ENCODE assay signal across 19 cellular contexts in genomic region chr14:74242055-74243042, GRCh38. TPM values are rescaled to one million over a fixed set of nuclear protein-coding genes. Genes with fewer than 3 reads are reported as not detected.
DNase-seq lines count a peak whose midpoint lies in the region; ATAC-seq and TF ChIP-seq lines count a peak whose summit lies in the region.
"Had no signal": no experiment of that assay in that cellular context is flagged by ENCODE, and none has a peak within 500 bp of the region (broad histone marks: within the 10 kb centered on the region; RNA-seq: fewer than 3 reads in every experiment).

No MANE protein-coding gene starts in this region.

- no peaks in the 10 kb centered on the region for H3K9me3 ChIP-seq in BE2C
- H3K9me3 ChIP-seq: gastroesophageal sphincter, prostate gland had no signal

- H3K27me3 ChIP-seq in BE2C: peaks cover 100% of the 10 kb centered on the region

- H3K4me3 ChIP-seq in astrocyte of the spinal cord (ENCODE audit: low read depth, low read length) (no peak overlapping the region), BE2C (ENCODE audit: low read depth, low read length) (no peak overlapping the region)
- H3K4me3 ChIP-seq: prostate gland had no signal

- TF ChIP-seq CTCF in astrocyte of the spinal cord (IDR thresholded peaks at IDR 0.05; ENCODE audit: low read depth, low read length) (no peak), BE2C (IDR thresholded peaks at IDR 0.05; ENCODE audit: low read depth, low read length) (no peak)

- no peak for ATAC-seq in activated T-cell treated with anti-CD3 and anti-CD28 coated beads, Interleukin-2, amount 50 U/mL, for 72 hours (replicated peaks in 1 of 2)
- peak; percentile 42 for ATAC-seq in memory B cell (ENCODE audit: low read depth)
- no peak for ATAC-seq in stimulated activated naive B cell treated with anti-CD40 and anti-IgM and Interleukin-4, amounts not matched to agents 10 μg/mL and 1 μg/mL and 100 μg/mL, for 72 hours (replicated peaks)
- ATAC-seq in GM19023 (IDR thresholded peaks at IDR 0.05; ENCODE audit: unreplicated experiment): no peak
- no peak for ATAC-seq in activated CD8-positive, alpha-beta T cell treated with anti-CD3 and anti-CD28 coated beads, Interleukin-2, amount 10 ng/mL, durations not matched to agents 7 days and 5 days
- ATAC-seq: gastroesophageal sphincter had no signal

- in situ Hi-C loops in astrocyte of the spinal cord (cut with HindIII; ENCODE audit: low sequenced_read_pairs): no loop called here

- CTCF ChIA-PET in activated CD8-positive, alpha-beta T cell treated with anti-CD3 and anti-CD28 coated beads, Interleukin-2, amount 10 ng/mL, durations not matched to agents 7 days and 5 days (lab: Charles Lee): interaction anchor here (1.2 to 2.2 kb wide), 2 partner anchors 10 to 15 kb away, joined by 3 to 6 read pairs; no protein-coding TSS in a partner anchor

- no peak overlapping the region for H3K27ac Mint-ChIP-seq in activated T-cell treated with anti-CD3 and anti-CD28 coated beads, Interleukin-2, amount 50 U/mL, for 72 hours
- no peak overlapping the region for H3K27ac Mint-ChIP-seq in memory B cell
- H3K27ac Mint-ChIP-seq in stimulated activated naive B cell treated with anti-CD40 and anti-IgM and Interleukin-4, amounts not matched to agents 10 μg/mL and 1 μg/mL and 100 μg/mL, for 72 hours: peak overlapping the region; percentile 42
- H3K27ac Mint-ChIP-seq in activated CD8-positive, alpha-beta T cell treated with anti-CD3 and anti-CD28 coated beads, Interleukin-2, amount 10 ng/mL, durations not matched to agents 7 days and 5 days: no peak overlapping the region

- POLR2A ChIA-PET in activated CD8-positive, alpha-beta T cell treated with anti-CD3 and anti-CD28 coated beads, Interleukin-2, amount 10 ng/mL, durations not matched to agents 7 days and 5 days (lab: Charles Lee): no interaction called here

- no peak for DNase-seq in activated T-cell treated with anti-CD3 and anti-CD28 coated beads, Interleukin-2, amount 50 U/mL, for 72 hours
- DNase-seq in activated T-cell treated with anti-CD3 and anti-CD28 coated beads, Interleukin-2, amount 50 U/mL, for 1 hour: no peak
- DNase-seq in astrocyte of the spinal cord (ENCODE audit: low read depth, low spot score) (peak; percentile 2), memory B cell (ENCODE audit: low spot score in 2 of 2) (no peak), BE2C (no peak)
- no peak for DNase-seq in stimulated activated naive B cell treated with anti-CD40 and anti-IgM and Interleukin-4, amounts not matched to agents 10 μg/mL and 1 μg/mL and 100 μg/mL, for 72 hours
- DNase-seq in activated CD8-positive, alpha-beta T cell treated with anti-CD3 and anti-CD28 coated beads, Interleukin-2, amount 10 ng/mL, durations not matched to agents 7 days and 5 days: no peak
- DNase-seq: activated CD4-positive, CD25-positive, alpha-beta regulatory T cell; cerebellar nuclear complex; DMS 273 treated with DMSO at 0.1 percent for 48 hours; KG1; midbrain; NCI-H1105 treated with DMSO at 0.1 percent for 48 hours; NCI-H2171 treated with DMSO at 0.1 percent for 48 hours; stimulated activated CD4-positive, alpha-beta T cell treated with anti-CD3 and anti-CD28 coated beads, Interleukin-12 subunit alpha, Interleukin-12 subunit beta, amount 100 ng/mL, for 4 hours had no signal

- peaks cover 27% of the 10 kb centered on the region for H3K4me1 Mint-ChIP-seq in activated T-cell treated with anti-CD3 and anti-CD28 coated beads, Interleukin-2, amount 50 U/mL, for 72 hours (ENCODE audit: low read depth)
- peaks cover 7% of the 10 kb centered on the region for H3K4me1 Mint-ChIP-seq in memory B cell
- peaks cover 23 to 35% of the 10 kb centered on the region in 2 donors for H3K4me1 Mint-ChIP-seq in stimulated activated naive B cell treated with anti-CD40 and anti-IgM and Interleukin-4, amounts not matched to agents 10 μg/mL and 1 μg/mL and 100 μg/mL, for 72 hours
- peaks cover 13% of the 10 kb centered on the region for H3K4me1 Mint-ChIP-seq in activated CD8-positive, alpha-beta T cell treated with anti-CD3 and anti-CD28 coated beads, Interleukin-2, amount 10 ng/mL, durations not matched to agents 7 days and 5 days (ENCODE audit: low read depth)

- peaks cover 90% of the 10 kb centered on the region for H3K27me3 Mint-ChIP-seq in activated T-cell treated with anti-CD3 and anti-CD28 coated beads, Interleukin-2, amount 50 U/mL, for 72 hours (ENCODE audit: low read depth)
- peaks cover 53% of the 10 kb centered on the region for H3K27me3 Mint-ChIP-seq in memory B cell
- peaks cover 88 to 94% of the 10 kb centered on the region in 2 donors for H3K27me3 Mint-ChIP-seq in stimulated activated naive B cell treated with anti-CD40 and anti-IgM and Interleukin-4, amounts not matched to agents 10 μg/mL and 1 μg/mL and 100 μg/mL, for 72 hours
- peaks cover 82% of the 10 kb centered on the region for H3K27me3 Mint-ChIP-seq in activated CD8-positive, alpha-beta T cell treated with anti-CD3 and anti-CD28 coated beads, Interleukin-2, amount 10 ng/mL, durations not matched to agents 7 days and 5 days (ENCODE audit: low read depth)

- H3K36me3 Mint-ChIP-seq in activated T-cell treated with anti-CD3 and anti-CD28 coated beads, Interleukin-2, amount 50 U/mL, for 72 hours (ENCODE audit: insufficient read depth in 2 of 2): peaks cover 0 to 3% of the 10 kb centered on the region in 2 donors
- H3K36me3 Mint-ChIP-seq in memory B cell: no peaks in the 10 kb centered on the region
- H3K36me3 Mint-ChIP-seq in stimulated activated naive B cell treated with anti-CD40 and anti-IgM and Interleukin-4, amounts not matched to agents 10 μg/mL and 1 μg/mL and 100 μg/mL, for 72 hours: no peaks in the 10 kb centered on the region
- H3K36me3 Mint-ChIP-seq in activated CD8-positive, alpha-beta T cell treated with anti-CD3 and anti-CD28 coated beads, Interleukin-2, amount 10 ng/mL, durations not matched to agents 7 days and 5 days (ENCODE audit: low read depth): no peaks in the 10 kb centered on the region

- H3K4me1 ChIP-seq in BE2C: no peaks in the 10 kb centered on the region

- H3K36me3 ChIP-seq in BE2C: no peaks in the 10 kb centered on the region
- H3K36me3 ChIP-seq: gastroesophageal sphincter, prostate gland had no signal

- H3K9me3 Mint-ChIP-seq in activated T-cell treated with anti-CD3 and anti-CD28 coated beads, Interleukin-2, amount 50 U/mL, for 72 hours: no peaks in the 10 kb centered on the region
- no peaks in the 10 kb centered on the region for H3K9me3 Mint-ChIP-seq in memory B cell
- no peaks in the 10 kb centered on the region for H3K9me3 Mint-ChIP-seq in stimulated activated naive B cell treated with anti-CD40 and anti-IgM and Interleukin-4, amounts not matched to agents 10 μg/mL and 1 μg/mL and 100 μg/mL, for 72 hours
- no peaks in the 10 kb centered on the region for H3K9me3 Mint-ChIP-seq in activated CD8-positive, alpha-beta T cell treated with anti-CD3 and anti-CD28 coated beads, Interleukin-2, amount 10 ng/mL, durations not matched to agents 7 days and 5 days (ENCODE audit: insufficient read depth)

- peak overlapping the region; percentile 76 to 81 for H3K4me3 Mint-ChIP-seq in activated T-cell treated with anti-CD3 and anti-CD28 coated beads, Interleukin-2, amount 50 U/mL, for 72 hours
- H3K4me3 Mint-ChIP-seq in memory B cell: peak overlapping the region; percentile 60
- peak overlapping the region; percentile 56 to 65 for H3K4me3 Mint-ChIP-seq in stimulated activated naive B cell treated with anti-CD40 and anti-IgM and Interleukin-4, amounts not matched to agents 10 μg/mL and 1 μg/mL and 100 μg/mL, for 72 hours
- no peak overlapping the region for H3K4me3 Mint-ChIP-seq in activated CD8-positive, alpha-beta T cell treated with anti-CD3 and anti-CD28 coated beads, Interleukin-2, amount 10 ng/mL, durations not matched to agents 7 days and 5 days

RNA-seq across cellular contexts. Expression of gene VSX2, which starts 3.1 kb away (rescaled TPM):
- total RNA-seq in activated T-cell treated with anti-CD3 and anti-CD28 coated beads, Interleukin-2, amount 50 U/mL, for 72 hours: not detected
- not detected for total RNA-seq in activated CD8-positive, alpha-beta T cell treated with anti-CD3 and anti-CD28 coated beads, Interleukin-2, amount 10 ng/mL, durations not matched to agents 7 days and 5 days
- not detected for polyA plus RNA-seq in BE2C (2012; ENCODE audit: insufficient read depth, insufficient read length, low read depth)
- total RNA-seq: epithelial cell of proximal tubule, gastroesophageal sphincter, prostate gland had no signal
